In genomic region chr7:73623798-73624668, GRCh38 we compare ENCODE assay signal across 8 cellular contexts. TPM values are rescaled to one million over a fixed set of nuclear protein-coding genes. Genes with fewer than 3 reads are reported as not detected.
DNase-seq lines count a peak whose midpoint lies in the region; ATAC-seq, FAIRE-seq and TF ChIP-seq lines count a peak whose summit lies in the region.

Gene MLXIPL (minus strand): TSS chr7:73624522. CDS start chr7:73624492, 30 bp downstream.

- TF ChIP-seq CTCF in astrocyte (IDR thresholded peaks at IDR 0.05; ENCODE audit: insufficient read depth, low read depth, low read length) (no peak), progenitor cell of endocrine pancreas (IDR thresholded peaks at IDR 0.05; ENCODE audit: unreplicated experiment) (no peak), uterus (IDR thresholded peaks at IDR 0.05) (no peak)

- TF ChIP-seq EP300 in Ishikawa (IDR thresholded peaks at IDR 0.05; ENCODE audit: borderline replicate concordance) = no peak

- H3K9me3 Mint-ChIP-seq in astrocyte (ENCODE audit: unreplicated experiment) (no peaks in the 10 kb centered on the region), progenitor cell of endocrine pancreas (ENCODE audit: low read depth) (no peaks in the 10 kb centered on the region)

- peak within 1 kb of the TSS; percentile 69 for H2AFZ ChIP-seq in astrocyte (ENCODE audit: low read depth, low read length)

- intact Hi-C loops in right cardiac atrium (cut with DNase I) (no loop called here), uterus (cut with DNase I; ENCODE audit: low total_unique reads) (no loop called here)

- WGBS in right cardiac atrium = 2% methylated on average over 80 of the region's 80 CpGs

- no peaks in the 10 kb centered on the region for H3K36me3 Mint-ChIP-seq in astrocyte (ENCODE audit: low read depth, unreplicated experiment)
- no peaks in the 10 kb centered on the region for H3K36me3 Mint-ChIP-seq in progenitor cell of endocrine pancreas (ENCODE audit: insufficient read depth)

- H3K27ac Mint-ChIP-seq in astrocyte (ENCODE audit: unreplicated experiment) (peak within 1 kb of the TSS; percentile 34), progenitor cell of endocrine pancreas (no peak within 1 kb of the TSS)

- peak within 1 kb of the TSS; percentile 54 for H3K4me3 Mint-ChIP-seq in astrocyte (ENCODE audit: unreplicated experiment)
- peak within 1 kb of the TSS; percentile 67 for H3K4me3 Mint-ChIP-seq in progenitor cell of endocrine pancreas (ENCODE audit: low read depth)

- FAIRE-seq in astrocyte (lab: Jason Lieb, UNC) = no peak

- peaks cover 0 to 27% (median 0%) of the 10 kb centered on the region in 11 experiments; a peak in 7 of 22 replicates for H4K20me1 ChIP-seq in BLaER1 treated with 17β-estradiol and CSF1 and Interleukin-3, amounts not matched to agents 10 nM and 100 nM
- no peaks in the 10 kb centered on the region for H4K20me1 ChIP-seq in astrocyte (ENCODE audit: insufficient read depth, low read length)

- no peaks in the 10 kb centered on the region for H3K36me3 ChIP-seq in BLaER1 treated with 17β-estradiol and CSF1 and Interleukin-3, amounts not matched to agents 10 nM and 100 nM
- no peaks in the 10 kb centered on the region for H3K36me3 ChIP-seq in astrocyte (ENCODE audit: insufficient read depth, low read length)
- no peaks in the 10 kb centered on the region for H3K36me3 ChIP-seq in uterus

- no peaks in the 10 kb centered on the region for H3K9me3 ChIP-seq in BLaER1 treated with 17β-estradiol and CSF1 and Interleukin-3, amounts not matched to agents 10 nM and 100 nM (replicated peaks in 1 of 11)
- H3K9me3 ChIP-seq in astrocyte (ENCODE audit: insufficient read depth, low read depth, low read length) = no peaks in the 10 kb centered on the region
- no peaks in the 10 kb centered on the region for H3K9me3 ChIP-seq in right cardiac atrium (ENCODE audit: control insufficient read depth, low read length)
- no peaks in the 10 kb centered on the region for H3K9me3 ChIP-seq in uterus

- peaks cover 9 to 18% (median 10%) of the 10 kb centered on the region in 10 experiments; a peak in 19 of 20 replicates for H3K4me1 ChIP-seq in BLaER1 treated with 17β-estradiol and CSF1 and Interleukin-3, amounts not matched to agents 10 nM and 100 nM
- H3K4me1 ChIP-seq in astrocyte (ENCODE audit: insufficient read depth, low read length) (peaks cover 7% of the 10 kb centered on the region), right cardiac atrium (ENCODE audit: control insufficient read depth, insufficient read depth, low read length) (no peaks in the 10 kb centered on the region), uterus (peaks cover 0 to 7% of the 10 kb centered on the region in 2 donors)

- peak in 1 of 2 donors; percentile 42 for TF ChIP-seq POLR2A in uterus (IDR thresholded peaks at IDR 0.05)

- H3K27me3 ChIP-seq in BLaER1 treated with 17β-estradiol and CSF1 and Interleukin-3, amounts not matched to agents 10 nM and 100 nM = peaks cover 48 to 85% (median 73%) of the 10 kb centered on the region in 11 experiments
- peaks cover 51% of the 10 kb centered on the region for H3K27me3 ChIP-seq in astrocyte (ENCODE audit: insufficient read depth, low read length)
- H3K27me3 ChIP-seq in right cardiac atrium (ENCODE audit: control insufficient read depth, insufficient read depth) = no peaks in the 10 kb centered on the region
- peaks cover 18 to 24% of the 10 kb centered on the region in 2 donors for H3K27me3 ChIP-seq in uterus

- H3K27ac ChIP-seq in BLaER1 treated with 17β-estradiol and CSF1 and Interleukin-3, amounts not matched to agents 10 nM and 100 nM = no peak within 1 kb of the TSS
- H3K27ac ChIP-seq in astrocyte (ENCODE audit: low read depth, low read length) = no peak within 1 kb of the TSS
- H3K27ac ChIP-seq in right cardiac atrium (ENCODE audit: low read length) = no peak within 1 kb of the TSS
- no peak within 1 kb of the TSS for H3K27ac ChIP-seq in uterus

- DNase-seq in T follicular helper cell (ENCODE audit: low read depth) (peak; percentile 38), astrocyte (ENCODE audit: low read depth) (no peak), right cardiac atrium (peak; percentile 80 to 92 (median 92)), progenitor cell of endocrine pancreas (ENCODE audit: low spot score, unreplicated experiment) (peak; percentile 83), uterus (peak; percentile 31 to 34)

- no peaks in the 10 kb centered on the region for H3K4me1 Mint-ChIP-seq in astrocyte (ENCODE audit: low read depth, unreplicated experiment)
- peaks cover 3% of the 10 kb centered on the region for H3K4me1 Mint-ChIP-seq in progenitor cell of endocrine pancreas (ENCODE audit: low read depth)

- H3K9ac ChIP-seq in BLaER1 treated with 17β-estradiol and CSF1 and Interleukin-3, amounts not matched to agents 10 nM and 100 nM = peak within 1 kb of the TSS in 4 of 11 experiments; percentile 2 to 39 (median 34); a peak in 5 of 22 replicates
- H3K9ac ChIP-seq in astrocyte (ENCODE audit: low read length) = no peak within 1 kb of the TSS

- H3K27me3 Mint-ChIP-seq in astrocyte (ENCODE audit: low read depth, unreplicated experiment) = peaks cover 51% of the 10 kb centered on the region
- H3K27me3 Mint-ChIP-seq in progenitor cell of endocrine pancreas = peaks cover 36% of the 10 kb centered on the region

- peak; percentile 89 to 91 for ATAC-seq in right cardiac atrium
- ATAC-seq in GM19023 (IDR thresholded peaks at IDR 0.05; ENCODE audit: unreplicated experiment) = no peak

- H3K79me2 ChIP-seq in astrocyte (ENCODE audit: insufficient read depth, low read length) = no peaks in the 10 kb centered on the region

- no peak for TF ChIP-seq RAD21 in Ishikawa (IDR thresholded peaks at IDR 0.05; ENCODE audit: low read depth)

- peak within 1 kb of the TSS; percentile 7 to 50 (median 32); a peak in 14 of 20 replicates for H3K4me3 ChIP-seq in BLaER1 treated with 17β-estradiol and CSF1 and Interleukin-3, amounts not matched to agents 10 nM and 100 nM
- H3K4me3 ChIP-seq in astrocyte (ENCODE audit: insufficient read depth, low read depth, low read length) = no peak within 1 kb of the TSS
- H3K4me3 ChIP-seq in right cardiac atrium (ENCODE audit: low read length) = peak within 1 kb of the TSS; percentile 35
- peak within 1 kb of the TSS in 1 of 2 donors; percentile 23 for H3K4me3 ChIP-seq in uterus

- peak within 1 kb of the TSS; percentile 54 to 86 (median 78) for H3K4me2 ChIP-seq in BLaER1 treated with 17β-estradiol and CSF1 and Interleukin-3, amounts not matched to agents 10 nM and 100 nM
- H3K4me2 ChIP-seq in astrocyte (ENCODE audit: low read length) = peak within 1 kb of the TSS; percentile 84

TF ChIP-seq in Ishikawa, 13 proteins besides CTCF, POLR2A, EP300 and RAD21:
- peak; percentile 79 for TF ChIP-seq YY1 (IDR thresholded peaks at IDR 0.05; ENCODE audit: low read depth)
- peak; percentile 58; the same call in 1 of the 2 replicates for TF ChIP-seq TAF1 (IDR thresholded peaks at IDR 0.05; ENCODE audit: low read depth)
- TF ChIP-seq MAX (IDR thresholded peaks at IDR 0.05) = peak; percentile 58; the same call in 1 of the 2 replicates
- TF ChIP-seq CREB1 (IDR thresholded peaks at IDR 0.05; ENCODE audit: low read depth) = no peak
- no peak for TF ChIP-seq NFIC (IDR thresholded peaks at IDR 0.05)

RNA-seq across cellular contexts. Expression of gene MLXIPL, which starts in this region (rescaled TPM):
- total RNA-seq in astrocyte (0.41 TPM in 1 of 2 replicates, not detected in the other), right cardiac atrium (1 to 10 TPM; 3.2 to 5.9 (median 3.6) TPM), progenitor cell of endocrine pancreas (47.3 and 48.6 TPM in 2 replicates), uterus (1 to 10 TPM in 2 of 4 donors, not detected in 2; 1.7 to 1.9 TPM)
- 14.8 TPM for polyA plus RNA-seq in right cardiac atrium
